Comparison of ENCODE assay signal across 8 cellular contexts in the genomic region with DNA sequence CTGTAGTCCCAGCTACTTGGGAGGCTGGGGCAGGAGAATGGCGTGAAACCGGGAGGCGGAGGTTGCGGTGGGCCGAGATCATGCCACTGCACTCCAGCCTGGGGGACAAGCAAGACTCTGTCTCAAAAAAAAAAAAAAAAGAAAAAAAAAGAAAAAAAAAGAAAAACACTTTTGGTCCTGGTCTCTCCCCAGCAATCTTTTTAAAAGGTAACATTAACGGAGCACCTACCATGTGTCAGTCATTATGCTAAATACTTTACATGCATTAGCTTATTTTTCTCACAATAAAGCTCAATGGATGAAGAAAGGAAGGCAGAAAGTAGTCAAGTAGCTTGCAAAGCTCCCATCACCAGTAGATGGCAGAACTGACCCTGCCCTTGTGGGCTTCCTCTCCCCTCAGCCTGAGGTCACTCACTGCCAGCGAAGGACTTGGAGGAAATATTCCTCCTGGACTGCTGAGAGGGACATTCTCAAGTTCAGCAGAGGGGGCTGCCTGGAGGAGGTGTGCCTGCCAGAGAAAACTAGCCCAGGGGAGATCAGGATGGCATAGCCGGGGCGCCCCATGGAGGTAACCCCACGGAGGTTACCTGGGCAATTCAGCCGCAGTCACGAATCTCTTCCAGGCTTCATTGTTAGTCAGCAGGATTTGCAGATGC. TPM values are rescaled to one million over a fixed set of nuclear protein-coding genes. Genes with fewer than 3 reads are reported as not detected.
A peak's percentile ranks its signal among the peaks of the same experiment; 100 is the strongest.
DNase-seq lines count a peak whose midpoint lies in the region; ATAC-seq and TF ChIP-seq lines count a peak whose summit lies in the region.

No MANE protein-coding gene starts in this region.

- H3K9me3 ChIP-seq in mucosa of descending colon = no peaks in the 10 kb centered on the region

- no peak overlapping the region for H3K4me3 ChIP-seq in mucosa of descending colon

- H3K27ac Mint-ChIP-seq in activated CD4-positive, alpha-beta T cell treated with anti-CD3 and anti-CD28 coated beads, Interleukin-2, amount 10 ng/mL, durations not matched to agents 24 days and 14 days = peak overlapping the region; percentile 9

- ATAC-seq in esophagus mucosa (peak; percentile 63), mucosa of descending colon (peak; percentile 80), GM19463 (IDR thresholded peaks at IDR 0.05; ENCODE audit: unreplicated experiment) (no peak), GM19035 (IDR thresholded peaks at IDR 0.05; ENCODE audit: unreplicated experiment) (no peak)

- no peaks in the 10 kb centered on the region for H3K36me3 ChIP-seq in mucosa of descending colon (ENCODE audit: low read depth)

- H3K4me1 ChIP-seq in mucosa of descending colon (ENCODE audit: low read depth) = no peaks in the 10 kb centered on the region

- H3K27me3 Mint-ChIP-seq in activated CD4-positive, alpha-beta T cell treated with anti-CD3 and anti-CD28 coated beads, Interleukin-2, amount 10 ng/mL, durations not matched to agents 24 days and 14 days = no peaks in the 10 kb centered on the region

- no peak overlapping the region for H3K27ac ChIP-seq in VCaP

- peak; percentile 90 for TF ChIP-seq CTCF in VCaP (conservative IDR thresholded peaks at IDR 0.05)
- peak; percentile 15 for TF ChIP-seq CTCF in mucosa of descending colon (IDR thresholded peaks at IDR 0.05)

- H3K36me3 Mint-ChIP-seq in activated CD4-positive, alpha-beta T cell treated with anti-CD3 and anti-CD28 coated beads, Interleukin-2, amount 10 ng/mL, durations not matched to agents 24 days and 14 days (ENCODE audit: low read depth) = peaks cover 75% of the 10 kb centered on the region

- DNase-seq in activated CD4-positive, alpha-beta T cell treated with anti-CD3 and anti-CD28 coated beads, Interleukin-2, amount 10 ng/mL, durations not matched to agents 24 days and 14 days = peak; percentile 76
- DNase-seq in activated CD4-positive, alpha-beta T cell treated with anti-CD3 and anti-CD28 coated beads for 1 hour = no peak
- DNase-seq in M059J (ENCODE audit: low read depth) (peak; percentile 77), mucosa of descending colon (peak in 2 of 3 donors; percentile 44 to 56)

- H3K4me3 Mint-ChIP-seq in activated CD4-positive, alpha-beta T cell treated with anti-CD3 and anti-CD28 coated beads, Interleukin-2, amount 10 ng/mL, durations not matched to agents 24 days and 14 days = no peak overlapping the region

- H3K4me1 Mint-ChIP-seq in activated CD4-positive, alpha-beta T cell treated with anti-CD3 and anti-CD28 coated beads, Interleukin-2, amount 10 ng/mL, durations not matched to agents 24 days and 14 days = peaks cover 5% of the 10 kb centered on the region

- no peaks in the 10 kb centered on the region for H3K9me3 Mint-ChIP-seq in activated CD4-positive, alpha-beta T cell treated with anti-CD3 and anti-CD28 coated beads, Interleukin-2, amount 10 ng/mL, durations not matched to agents 24 days and 14 days

- intact Hi-C loops in activated CD4-positive, alpha-beta T cell treated with anti-CD3 and anti-CD28 coated beads, Interleukin-2, amount 10 ng/mL, durations not matched to agents 24 days and 14 days (cut with micrococcal nuclease) = loop anchor here (1.0 kb wide), 1 partner anchor 35 kb away; no protein-coding TSS in a partner anchor
- intact Hi-C loops in mucosa of descending colon (cut with DNase I, micrococcal nuclease) = loop anchor here in 1 of 2 donors (5.0 kb wide), 1 partner anchor 37 kb away; no protein-coding TSS in a partner anchor

RNA-seq across cellular contexts. Expression of gene APOL3, which starts 15.5 kb away (rescaled TPM):
- 42.2 and 44.8 TPM in 2 replicates for total RNA-seq in activated CD4-positive, alpha-beta T cell treated with anti-CD3 and anti-CD28 coated beads, Interleukin-2, amount 10 ng/mL, durations not matched to agents 24 days and 14 days
- 11.7 and 12.4 TPM in 2 replicates for total RNA-seq in M059J (2014; rRNA removed; shearing (Covaris generic))
- 8.7 TPM for total RNA-seq in esophagus mucosa
- 10 to 100 TPM; 11.4 to 29.3 (median 20.5) TPM for total RNA-seq in mucosa of descending colon

RNA-seq across cellular contexts. Expression of gene APOL4, which starts 56.6 kb away (rescaled TPM):
- total RNA-seq in activated CD4-positive, alpha-beta T cell treated with anti-CD3 and anti-CD28 coated beads, Interleukin-2, amount 10 ng/mL, durations not matched to agents 24 days and 14 days = 0.17 TPM in 1 of 2 replicates, not detected in the other
- total RNA-seq in M059J (2014; rRNA removed; shearing (Covaris generic)) = 0.10 TPM in 1 of 2 replicates, not detected in the other
- 3.5 TPM for total RNA-seq in esophagus mucosa
- 1 to 10 TPM; 1.7 to 4.3 (median 2.7) TPM for total RNA-seq in mucosa of descending colon

Comparison
In these comparisons a context has a peak if more than half of its experiments do, and no peak if none do; other contexts are left out.
1. ATAC-seq: peak in esophagus mucosa (single experiment) and mucosa of descending colon (single experiment); none in GM19463 (single experiment) and GM19035 (single experiment).